ENCODE assay signal across 1 cellular context in genomic region chr5:97183100-97183929, GRCh38.
A peak's percentile ranks its signal among the peaks of the same experiment; 100 is the strongest.
TF ChIP-seq lines count a peak whose summit lies in the region.

TSS of gene RIOK2 (minus strand) at chr5:97183247. CDS start at chr5:97183191, 56 bp downstream.

TF ChIP-seq in K562, 482 proteins besides CTCF, POLR2A, EP300 and RAD21 (continued from another document and continues in another):
- TF ChIP-seq ZNF318 (IDR thresholded peaks at IDR 0.05; ENCODE audit: borderline replicate concordance in 1 of 2, low read depth in 1 of 2) = peak in 1 of 2 experiments; percentile 53; a peak in 1 of 4 replicates
- no peak for TF ChIP-seq ARID3A (IDR thresholded peaks at IDR 0.05; ENCODE audit: borderline replicate concordance, low read depth, low read length)
- TF ChIP-seq FOXM1 (IDR thresholded peaks at IDR 0.05; ENCODE audit: low read depth) = peak; percentile 75
- no peak for TF ChIP-seq FOXM1 (CRISPR knock-in tag; IDR thresholded peaks at IDR 0.05; ENCODE audit: low read depth)
- peak; percentile 68; the same call in 1 of the 2 replicates for TF ChIP-seq TARDBP (IDR thresholded peaks at IDR 0.05)
- TF ChIP-seq TAF7 (tag; IDR thresholded peaks at IDR 0.05) = 0 out of 2 replicates have a peak, but pooled peaks have one; percentile 39
- peak; percentile 58; the same call in 1 of the 2 replicates for TF ChIP-seq LEF1 (IDR thresholded peaks at IDR 0.05)
- peak; percentile 76 for TF ChIP-seq GABPB1 (CRISPR knock-in tag; IDR thresholded peaks at IDR 0.05)
- peak; percentile 96 for TF ChIP-seq EP400 (IDR thresholded peaks at IDR 0.05)
- TF ChIP-seq YY1 (IDR thresholded peaks at IDR 0.05; ENCODE audit: borderline replicate concordance in 1 of 3, control insufficient read depth in 1 of 3, extremely low read depth in 1 of 3, insufficient read depth in 3 of 3, insufficient read length in 1 of 3, insufficient replicate concordance in 2 of 3, low read depth in 1 of 3, low read length in 2 of 3) = peak in 2 of 3 experiments; percentile 72 to 87
- no peak for TF ChIP-seq CBX1 (IDR thresholded peaks at IDR 0.05; ENCODE audit: low read depth)
- TF ChIP-seq ZEB2 (IDR thresholded peaks at IDR 0.05) = no peak
- TF ChIP-seq MYC (IDR thresholded peaks at IDR 0.05; ENCODE audit: low read depth, low read length) = peak; percentile 89
- TF ChIP-seq MYC (CRISPR knock-in tag; IDR thresholded peaks at IDR 0.05; ENCODE audit: borderline replicate concordance, low read depth) = 0 out of 2 replicates have a peak, but pooled peaks have one; percentile 48
- peak; percentile 97 for TF ChIP-seq NRF1 (conservative IDR thresholded peaks at IDR 0.05 in 1 of 2, IDR thresholded peaks at IDR 0.05 in 1 of 2)
- 0 out of 2 replicates have a peak, but pooled peaks have one; percentile 45 for TF ChIP-seq ZNF431 (CRISPR knock-in tag; IDR thresholded peaks at IDR 0.05)
- TF ChIP-seq POLR2H (tag; IDR thresholded peaks at IDR 0.05; ENCODE audit: low read depth) = peak; percentile 78
- no peak for TF ChIP-seq SREBF1 (IDR thresholded peaks at IDR 0.05; ENCODE audit: borderline replicate concordance, low read depth, low read length)
- TF ChIP-seq SP2 (IDR thresholded peaks at IDR 0.05; ENCODE audit: extremely low read depth, low read depth, low read length, poor library complexity, severe bottlenecking) = no peak
- peak; percentile 28; the same call in 1 of the 2 replicates for TF ChIP-seq JUND (IDR thresholded peaks at IDR 0.05; ENCODE audit: borderline replicate concordance, low read depth, low read length)
- no peak; the same call in 1 of the 3 replicates for TF ChIP-seq JUND (tag; IDR thresholded peaks at IDR 0.05; ENCODE audit: borderline replicate concordance, low read depth, low read length)
- TF ChIP-seq CHCHD3 (CRISPR knock-in tag; IDR thresholded peaks at IDR 0.05) = no peak
- TF ChIP-seq NKRF (IDR thresholded peaks at IDR 0.05; ENCODE audit: borderline replicate concordance) = peak; percentile 38; the same call in 1 of the 2 replicates
- TF ChIP-seq ZNF24 (IDR thresholded peaks at IDR 0.05) = peak; percentile 4; the same call in 1 of the 2 replicates
- no peak for TF ChIP-seq MYBL2 (IDR thresholded peaks at IDR 0.05; ENCODE audit: low read depth)
- TF ChIP-seq MYBL2 (CRISPR knock-in tag; IDR thresholded peaks at IDR 0.05; ENCODE audit: borderline replicate concordance) = no peak
- peak; percentile 11; the same call in 1 of the 2 replicates for TF ChIP-seq TEAD4 (IDR thresholded peaks at IDR 0.05; ENCODE audit: low read length)
- TF ChIP-seq TEAD4 (CRISPR knock-in tag; IDR thresholded peaks at IDR 0.05; ENCODE audit: borderline replicate concordance) = no peak
- peak; percentile 75 for TF ChIP-seq RBFOX2 (IDR thresholded peaks at IDR 0.05; ENCODE audit: low read depth, low read length)
- no peak for TF ChIP-seq HDAC6 (IDR thresholded peaks at IDR 0.05; ENCODE audit: low read depth, low read length)
- peak; percentile 95 to 97 for TF ChIP-seq MNT (conservative IDR thresholded peaks at IDR 0.05)
- 0 out of 2 replicates have a peak, but pooled peaks have one; percentile 22 for TF ChIP-seq E2F5 (CRISPR knock-in tag; IDR thresholded peaks at IDR 0.05)
- peak; percentile 88 for TF ChIP-seq SPI1 (IDR thresholded peaks at IDR 0.05; ENCODE audit: borderline replicate concordance, low read depth, low read length)
- TF ChIP-seq RNF2 (IDR thresholded peaks at IDR 0.05) = peak; percentile 79
- TF ChIP-seq SMARCA4 (IDR thresholded peaks at IDR 0.05) = no peak; the same call in 1 of the 2 replicates
- peak; percentile 72 for TF ChIP-seq TAF9B (IDR thresholded peaks at IDR 0.05; ENCODE audit: partially characterized antibody)
